ENCODE assay signal across 7 cellular contexts in the genomic region with DNA sequence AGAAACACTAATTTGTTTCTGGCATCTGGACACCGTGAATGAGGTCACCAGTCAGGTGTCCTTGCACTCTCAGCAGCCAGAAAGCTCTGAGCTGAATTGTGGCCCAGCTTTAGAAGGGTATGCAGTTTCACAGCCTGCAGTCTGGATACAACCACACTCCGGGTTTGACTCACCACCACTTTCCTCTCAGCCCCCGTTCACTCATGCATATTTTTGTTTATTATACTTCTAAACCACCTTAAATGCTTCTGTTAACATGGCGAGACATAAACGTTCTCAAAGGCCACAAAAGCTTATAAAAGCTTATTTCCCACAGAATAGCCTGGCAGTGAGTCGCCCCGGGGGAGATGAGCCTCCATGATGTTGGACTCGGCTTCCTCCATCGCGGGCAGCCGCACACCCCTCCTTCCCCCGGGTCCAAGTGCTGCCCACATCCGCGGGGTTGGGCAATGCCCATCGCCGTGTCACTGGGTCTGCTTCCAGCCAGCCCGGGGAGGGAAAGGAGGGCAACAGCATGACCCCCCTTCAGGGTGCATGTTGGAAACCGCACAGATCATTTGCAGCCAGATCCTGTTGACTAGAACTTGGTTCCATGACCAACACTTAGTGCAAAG. TPM values are rescaled to one million over a fixed set of nuclear protein-coding genes. Genes with fewer than 3 reads are reported as not detected.
DNase-seq lines count a peak whose midpoint lies in the region; ATAC-seq and TF ChIP-seq lines count a peak whose summit lies in the region.

No MANE protein-coding gene starts in this region.

- H3K36me3 ChIP-seq in SJCRH30 = no peaks in the 10 kb centered on the region
- H3K36me3 ChIP-seq in skeletal muscle satellite cell (ENCODE audit: insufficient read depth, low read length) = no peaks in the 10 kb centered on the region

- peak overlapping the region; percentile 20 for H3K4me3 ChIP-seq in SJCRH30
- H3K4me3 ChIP-seq in fibroblast of villous mesenchyme (ENCODE audit: low read depth, low read length) = no peak overlapping the region
- H3K4me3 ChIP-seq in skeletal muscle satellite cell (ENCODE audit: low read length) = peak overlapping the region; percentile 59

- peaks cover 11% of the 10 kb centered on the region for H3K9me3 ChIP-seq in SJCRH30 (replicated peaks)
- no peaks in the 10 kb centered on the region for H3K9me3 ChIP-seq in skeletal muscle satellite cell (replicated peaks; ENCODE audit: low read length)

- H3K4me1 ChIP-seq in SJCRH30 (peaks cover 28% of the 10 kb centered on the region), skeletal muscle satellite cell (ENCODE audit: control insufficient read depth, insufficient read depth, low read length) (peaks cover 27% of the 10 kb centered on the region)

- peak overlapping the region; percentile 70 for H3K4me2 ChIP-seq in skeletal muscle satellite cell (ENCODE audit: low read length)

- DNase-seq in SJCRH30 = peak; percentile 44 to 59
- DNase-seq in fibroblast of villous mesenchyme (ENCODE audit: low read depth) = peak; percentile 59
- DNase-seq in T-helper 9 cell = no peak
- DNase-seq in DMS53 treated with DMSO at 0.1 percent for 48 hours (lab: John Stamatoyannopoulos, UW; ENCODE audit: unreplicated experiment) = no peak

- TF ChIP-seq CTCF in fibroblast of villous mesenchyme (IDR thresholded peaks at IDR 0.05; ENCODE audit: insufficient read depth, low read depth, low read length) = no peak

- no peaks in the 10 kb centered on the region for H3K27me3 ChIP-seq in SJCRH30
- H3K27me3 ChIP-seq in skeletal muscle satellite cell (ENCODE audit: control insufficient read depth, insufficient read depth, low read length) = no peaks in the 10 kb centered on the region

- peak overlapping the region; percentile 63; the same call in 1 of the 2 replicates for H3K27ac ChIP-seq in SJCRH30

- ATAC-seq in GM21619 (IDR thresholded peaks at IDR 0.05; ENCODE audit: unreplicated experiment) (peak; percentile 67), HG03571 (IDR thresholded peaks at IDR 0.05; ENCODE audit: unreplicated experiment) (no peak)

- no peak overlapping the region for H3K9ac ChIP-seq in skeletal muscle satellite cell (ENCODE audit: low read depth, low read length)

RNA-seq across cellular contexts. Expression of a gene that starts 16.9 kb away (rescaled TPM):
- total RNA-seq in SJCRH30 (2014; rRNA removed; shearing (Covaris generic)) = 32.2 and 32.5 TPM in 2 replicates
- total RNA-seq in fibroblast of villous mesenchyme = 32.9 and 36.7 TPM in 2 replicates
- total RNA-seq in skeletal muscle satellite cell (2012; rRNA removed) = 27.7 and 34.2 TPM in 2 replicates

Comparison
In these comparisons a context has a peak if more than half of its experiments do, and no peak if none do; other contexts are left out.
1. DNase-seq: peak in SJCRH30 (2 of 2) and fibroblast of villous mesenchyme (single experiment); none in T-helper 9 cell (single experiment) and DMS53 treated with DMSO at 0.1 percent for 48 hours (single experiment).